ENCODE assay signal across 16 cellular contexts in genomic region chr10:29411666-29412335, GRCh38.
DNase-seq lines count a peak whose midpoint lies in the region; ATAC-seq and TF ChIP-seq lines count a peak whose summit lies in the region.
"Had no signal": no experiment of that assay in that cellular context is flagged by ENCODE, and none has a peak within 500 bp of the region (broad histone marks: within the 10 kb centered on the region; RNA-seq: fewer than 3 reads in every experiment).

No MANE protein-coding gene starts in this region.

- no peaks in the 10 kb centered on the region for H3K27me3 Mint-ChIP-seq in activated CD8-positive, alpha-beta T cell treated with anti-CD3 and anti-CD28 coated beads for 36 hours
- no peaks in the 10 kb centered on the region for H3K27me3 Mint-ChIP-seq in activated CD8-positive, alpha-beta T cell treated with anti-CD3 and anti-CD28 coated beads, Interleukin-2, amount 10 ng/mL, durations not matched to agents 7 days and 5 days (ENCODE audit: low read depth)
- H3K27me3 Mint-ChIP-seq: activated naive CD8-positive, alpha-beta T cell had no signal

- POLR2A ChIA-PET in activated CD8-positive, alpha-beta T cell treated with anti-CD3 and anti-CD28 coated beads for 36 hours (lab: Charles Lee), result interaction anchor here (0.8 kb wide), 1 partner anchor 34 kb away, joined by 3 read pairs; no protein-coding TSS in a partner anchor
- POLR2A ChIA-PET in activated CD8-positive, alpha-beta T cell treated with anti-CD3 and anti-CD28 coated beads, Interleukin-2, amount 10 ng/mL, durations not matched to agents 7 days and 5 days (lab: Charles Lee), result no interaction called here
- POLR2A ChIA-PET in PC-9 (lab: Charles Lee; ENCODE audit: unreplicated experiment), result no interaction called here

- H3K4me3 ChIP-seq in PC-9 (no peak overlapping the region), fibroblast of villous mesenchyme (ENCODE audit: low read depth, low read length) (peak overlapping the region; percentile 1), smooth muscle cell (no peak overlapping the region)
- H3K4me3 ChIP-seq: mucosa of descending colon had no signal

- no peaks in the 10 kb centered on the region for H3K27me3 ChIP-seq in PC-9 (ENCODE audit: insufficient read depth, low read depth)
- H3K27me3 ChIP-seq in smooth muscle cell (ENCODE audit: low read depth), result no peaks in the 10 kb centered on the region

- no peak overlapping the region for H3K27ac Mint-ChIP-seq in activated CD8-positive, alpha-beta T cell treated with anti-CD3 and anti-CD28 coated beads for 36 hours
- no peak overlapping the region for H3K27ac Mint-ChIP-seq in activated CD8-positive, alpha-beta T cell treated with anti-CD3 and anti-CD28 coated beads, Interleukin-2, amount 10 ng/mL, durations not matched to agents 7 days and 5 days
- H3K27ac Mint-ChIP-seq: activated naive CD8-positive, alpha-beta T cell had no signal

- intact Hi-C loops in activated CD8-positive, alpha-beta T cell treated with anti-CD3 and anti-CD28 coated beads for 36 hours (cut with micrococcal nuclease), result no loop called here
- intact Hi-C loops in PC-9 (cut with micrococcal nuclease; ENCODE audit: unreplicated experiment), result no loop called here

- no peak overlapping the region for H3K27ac ChIP-seq in PC-9
- H3K27ac ChIP-seq in smooth muscle cell (ENCODE audit: low read depth), result no peak overlapping the region

- no peak for ATAC-seq in activated CD8-positive, alpha-beta T cell treated with anti-CD3 and anti-CD28 coated beads for 36 hours
- no peak for ATAC-seq in activated CD8-positive, alpha-beta T cell treated with anti-CD3 and anti-CD28 coated beads, Interleukin-2, amount 10 ng/mL, durations not matched to agents 7 days and 5 days
- ATAC-seq in GM19467 (IDR thresholded peaks at IDR 0.05; ENCODE audit: unreplicated experiment), result no peak
- no peak for ATAC-seq in activated CD4-positive, CD25-positive, alpha-beta regulatory T cell treated with anti-CD3 and anti-CD28 coated beads, Interleukin-2, amount 50 U/mL, for 24 hours
- ATAC-seq: mucosa of descending colon had no signal

- TSS peak; percentile 12 for BruUV-seq in PC-9 (replicated peaks; lab: Mats Ljungman, UMichigan)

- H3K9me3 ChIP-seq in PC-9 (ENCODE audit: insufficient read depth, low read depth), result no peaks in the 10 kb centered on the region
- peaks cover 6% of the 10 kb centered on the region for H3K9me3 ChIP-seq in smooth muscle cell (replicated peaks; ENCODE audit: low read depth)
- H3K9me3 ChIP-seq: mucosa of descending colon had no signal

- DNase-seq in activated CD8-positive, alpha-beta T cell treated with anti-CD3 and anti-CD28 coated beads for 36 hours, result peak; percentile 12
- DNase-seq in activated CD8-positive, alpha-beta T cell treated with anti-CD3 and anti-CD28 coated beads, Interleukin-2, amount 10 ng/mL, durations not matched to agents 7 days and 5 days, result no peak
- DNase-seq in PC-9 (no peak), fibroblast of villous mesenchyme (ENCODE audit: low read depth) (no peak), smooth muscle cell (lab: John Stamatoyannopoulos, UW; ENCODE audit: unreplicated experiment) (no peak)
- DNase-seq in stimulated activated CD4-positive, alpha-beta T cell treated with anti-CD3 and anti-CD28 coated beads, Interleukin-2, amount 100 ng/mL, for 24 hours, result no peak
- DNase-seq: activated CD4-positive, CD25-positive, alpha-beta regulatory T cell; activated CD8-positive, alpha-beta memory T cell treated with anti-CD3 and anti-CD28 coated beads, Interleukin-2, amount 50 U/mL, for 4 hours; cerebellar nuclear complex; mucosa of descending colon; NCI-H2029 treated with DMSO at 0.1 percent for 48 hours; NCI-H526 treated with DMSO at 0.1 percent for 48 hours; T-helper 1 cell had no signal

- H3K36me3 ChIP-seq in PC-9 (ENCODE audit: low read depth) (no peaks in the 10 kb centered on the region; the same call in 1 of the 2 replicates), smooth muscle cell (ENCODE audit: low read depth) (no peaks in the 10 kb centered on the region)

- H3K9ac ChIP-seq in smooth muscle cell (ENCODE audit: low read depth), result no peak overlapping the region

- H3K9me2 ChIP-seq in PC-9 (ENCODE audit: insufficient read depth), result no peaks in the 10 kb centered on the region

- no peak for TF ChIP-seq CTCF in activated CD8-positive, alpha-beta T cell treated with anti-CD3 and anti-CD28 coated beads for 36 hours (IDR thresholded peaks at IDR 0.05)
- TF ChIP-seq CTCF in PC-9 (conservative IDR thresholded peaks at IDR 0.05) (no peak), fibroblast of villous mesenchyme (IDR thresholded peaks at IDR 0.05; ENCODE audit: insufficient read depth, low read depth, low read length) (no peak), smooth muscle cell (IDR thresholded peaks at IDR 0.05; ENCODE audit: borderline replicate concordance, insufficient read depth, poor library complexity, severe bottlenecking) (no peak)

- no peaks in the 10 kb centered on the region; the same call in 1 of the 2 replicates for H3F3A ChIP-seq in PC-9 (ENCODE audit: insufficient read depth, low read depth)
- no peaks in the 10 kb centered on the region for H3F3A ChIP-seq in smooth muscle cell (ENCODE audit: low read depth)

- H2AFZ ChIP-seq in PC-9, result no peak overlapping the region
- H2AFZ ChIP-seq in smooth muscle cell (ENCODE audit: low read depth), result no peak overlapping the region

- H3K9me3 Mint-ChIP-seq in activated CD8-positive, alpha-beta T cell treated with anti-CD3 and anti-CD28 coated beads for 36 hours, result peaks cover 3% of the 10 kb centered on the region
- H3K9me3 Mint-ChIP-seq in activated CD8-positive, alpha-beta T cell treated with anti-CD3 and anti-CD28 coated beads, Interleukin-2, amount 10 ng/mL, durations not matched to agents 7 days and 5 days (ENCODE audit: insufficient read depth), result peaks cover 12% of the 10 kb centered on the region

- H3K4me2 ChIP-seq in PC-9 (no peak overlapping the region), smooth muscle cell (peak overlapping the region; percentile 9)

- peaks cover 6% of the 10 kb centered on the region for H3K36me3 Mint-ChIP-seq in activated CD8-positive, alpha-beta T cell treated with anti-CD3 and anti-CD28 coated beads for 36 hours (ENCODE audit: low read depth)
- peaks cover 20% of the 10 kb centered on the region for H3K36me3 Mint-ChIP-seq in activated CD8-positive, alpha-beta T cell treated with anti-CD3 and anti-CD28 coated beads, Interleukin-2, amount 10 ng/mL, durations not matched to agents 7 days and 5 days (ENCODE audit: low read depth)

- 94% methylated on average over 10 of the region's 10 CpGs for WGBS in smooth muscle cell (ENCODE audit: low lambda C conversion rate)

- CTCF ChIA-PET in activated CD8-positive, alpha-beta T cell treated with anti-CD3 and anti-CD28 coated beads for 36 hours (lab: Charles Lee), result interaction anchor here (0.8 to 2.5 kb wide), 5 partner anchors 9 to 84 kb away, joined by 3 to 7 read pairs (median 4); no protein-coding TSS in a partner anchor
- CTCF ChIA-PET in activated CD8-positive, alpha-beta T cell treated with anti-CD3 and anti-CD28 coated beads, Interleukin-2, amount 10 ng/mL, durations not matched to agents 7 days and 5 days (lab: Charles Lee), result interaction anchor here (0.9 to 2.0 kb wide), 4 partner anchors 20 to 37 kb away, joined by 4 to 5 read pairs (median 4); no protein-coding TSS in a partner anchor
- CTCF ChIA-PET in PC-9 (lab: Charles Lee), result no interaction called here

- H4K20me1 ChIP-seq in PC-9 (ENCODE audit: insufficient read depth), result no peaks in the 10 kb centered on the region
- no peaks in the 10 kb centered on the region for H4K20me1 ChIP-seq in smooth muscle cell (ENCODE audit: low read depth)

- H3K4me1 Mint-ChIP-seq in activated CD8-positive, alpha-beta T cell treated with anti-CD3 and anti-CD28 coated beads for 36 hours (ENCODE audit: low read depth), result peaks cover 39% of the 10 kb centered on the region
- peaks cover 30% of the 10 kb centered on the region for H3K4me1 Mint-ChIP-seq in activated CD8-positive, alpha-beta T cell treated with anti-CD3 and anti-CD28 coated beads, Interleukin-2, amount 10 ng/mL, durations not matched to agents 7 days and 5 days (ENCODE audit: low read depth)

- no peak overlapping the region for H3K4me3 Mint-ChIP-seq in activated CD8-positive, alpha-beta T cell treated with anti-CD3 and anti-CD28 coated beads for 36 hours
- no peak overlapping the region for H3K4me3 Mint-ChIP-seq in activated CD8-positive, alpha-beta T cell treated with anti-CD3 and anti-CD28 coated beads, Interleukin-2, amount 10 ng/mL, durations not matched to agents 7 days and 5 days

- H3K4me1 ChIP-seq in PC-9 (replicated peaks; ENCODE audit: insufficient read depth) (peaks cover 4% of the 10 kb centered on the region; the same call in 1 of the 2 replicates), smooth muscle cell (ENCODE audit: low read depth) (no peaks in the 10 kb centered on the region)

- H3K79me2 ChIP-seq in PC-9 (ENCODE audit: low read depth) (0 out of 2 replicates have a peak, but pooled peaks cover 17% of the 10 kb centered on the region), smooth muscle cell (ENCODE audit: low read depth) (no peaks in the 10 kb centered on the region)
